In genomic region chr7:124765401-124766352, GRCh38 we compare ENCODE assay signal across 9 cellular contexts. TPM values are rescaled to one million over a fixed set of nuclear protein-coding genes. Genes with fewer than 3 reads are reported as not detected.
A peak's percentile ranks its signal among the peaks of the same experiment; 100 is the strongest.
DNase-seq lines count a peak whose midpoint lies in the region; ATAC-seq, FAIRE-seq and TF ChIP-seq lines count a peak whose summit lies in the region.
"Had no signal": no experiment of that assay in that cellular context is flagged by ENCODE, and none has a peak within 500 bp of the region (broad histone marks: within the 10 kb centered on the region; RNA-seq: fewer than 3 reads in every experiment).

Gene GPR37 (minus strand): TSS chr7:124765792. CDS start chr7:124764976, 816 bp downstream.

- FAIRE-seq in GM12892 (lab: Jason Lieb, UNC), result no peak
- FAIRE-seq: GM18507 had no signal

- H3K4me1 Mint-ChIP-seq in activated CD4-positive, alpha-beta memory T cell treated with anti-CD3 and anti-CD28 coated beads for 36 hours (ENCODE audit: low read depth), result peaks cover 14% of the 10 kb centered on the region

- TF ChIP-seq POLR2A in GM12892 (IDR thresholded peaks at IDR 0.05; ENCODE audit: low read depth, low read length), result no peak

- no peaks in the 10 kb centered on the region for H3K27me3 ChIP-seq in esophagus (ENCODE audit: control insufficient read depth in 1 of 2, insufficient read depth in 2 of 2, low read length in 2 of 2)

- no peak within 1 kb of the TSS for H3K27ac Mint-ChIP-seq in activated CD4-positive, alpha-beta memory T cell treated with anti-CD3 and anti-CD28 coated beads for 36 hours

- peaks cover 4 to 7% of the 10 kb centered on the region in 2 donors for H3K4me1 ChIP-seq in esophagus (ENCODE audit: control insufficient read depth in 2 of 2, insufficient read depth in 2 of 2, low read length in 1 of 2)

- H3K27me3 Mint-ChIP-seq in activated CD4-positive, alpha-beta memory T cell treated with anti-CD3 and anti-CD28 coated beads for 36 hours, result peaks cover 44% of the 10 kb centered on the region

- ATAC-seq in HG02840 (IDR thresholded peaks at IDR 0.05; ENCODE audit: low FRiP score, unreplicated experiment), result peak; percentile 60

- H3K4me3 Mint-ChIP-seq in activated CD4-positive, alpha-beta memory T cell treated with anti-CD3 and anti-CD28 coated beads for 36 hours, result peak within 1 kb of the TSS; percentile 65

- WGBS in esophagus, 2 donors, result 2% methylated on average over 60 to 81 of the region's 81 CpGs

- H3K36me3 ChIP-seq in esophagus (ENCODE audit: control insufficient read depth in 2 of 2, insufficient read depth in 2 of 2, low read length in 1 of 2), result no peaks in the 10 kb centered on the region

- H3K4me3 ChIP-seq in esophagus (ENCODE audit: low read depth in 1 of 2, low read length in 2 of 2), result peak within 1 kb of the TSS; percentile 61 to 67

- CTCF ChIA-PET in activated CD4-positive, alpha-beta memory T cell treated with anti-CD3 and anti-CD28 coated beads for 36 hours (lab: Charles Lee), result interaction anchor here (1.1 to 1.8 kb wide), 2 partner anchors 20 to 164 kb away, joined by 3 to 4 read pairs; partner anchors contain the start of gene POT1

- H3K36me3 Mint-ChIP-seq in activated CD4-positive, alpha-beta memory T cell treated with anti-CD3 and anti-CD28 coated beads for 36 hours, result no peaks in the 10 kb centered on the region

- H3K9me3 ChIP-seq in esophagus (ENCODE audit: control insufficient read depth in 2 of 2, insufficient read depth in 1 of 2, low read depth in 1 of 2, low read length in 1 of 2), result no peaks in the 10 kb centered on the region

- intact Hi-C loops in activated CD4-positive, alpha-beta memory T cell treated with anti-CD3 and anti-CD28 coated beads for 36 hours (cut with micrococcal nuclease), result no loop called here

- peak within 1 kb of the TSS; percentile 88 for H3K27ac ChIP-seq in 22Rv1
- peak within 1 kb of the TSS; percentile 63 to 79 for H3K27ac ChIP-seq in esophagus (ENCODE audit: low read depth in 2 of 2, low read length in 1 of 2)

- H3K9me3 Mint-ChIP-seq in activated CD4-positive, alpha-beta memory T cell treated with anti-CD3 and anti-CD28 coated beads for 36 hours, result no peaks in the 10 kb centered on the region

- DNase-seq in GM12892 (ENCODE audit: insufficient read length) (peak; percentile 41), NCI-H2029 treated with DMSO at 0.1 percent for 48 hours (lab: John Stamatoyannopoulos, UW) (peak; percentile 52), mucosa of gallbladder (ENCODE audit: low spot score) (peak; percentile 50), stromal cell of bone marrow (ENCODE audit: low read depth) (peak; percentile 25)
- DNase-seq in activated CD4-positive, alpha-beta memory T cell treated with anti-CD3 and anti-CD28 coated beads for 36 hours, result peak; percentile 64

- POLR2A ChIA-PET in activated CD4-positive, alpha-beta memory T cell treated with anti-CD3 and anti-CD28 coated beads for 36 hours (lab: Charles Lee), result no interaction called here

- peak; percentile 67 for TF ChIP-seq CTCF in 22Rv1 (IDR thresholded peaks at IDR 0.05)

RNA-seq across cellular contexts. Expression of gene GPR37, which starts in this region (rescaled TPM):
- not detected for polyA plus RNA-seq in GM12892 (2012; ENCODE audit: missing spikeins)
- total RNA-seq in activated CD4-positive, alpha-beta memory T cell treated with anti-CD3 and anti-CD28 coated beads for 36 hours, result under 1 TPM in 1 of 2 experiments, not detected in 1; 0.07 TPM
- polyA plus RNA-seq in esophagus, result 1 to 10 TPM in 1 of 2 donors, under 1 TPM in 1; 0.90 to 3.6 TPM
- 3.7 TPM for total RNA-seq in mucosa of gallbladder

Comparison
In these comparisons a context has a peak if more than half of its experiments do, and no peak if none do; other contexts are left out.
1. Peak in every context shown above with its lines: DNase-seq, ATAC-seq, H3K4me3 ChIP-seq and H3K27ac ChIP-seq.
2. Peak in DNase-seq in activated CD4-positive, alpha-beta memory T cell treated with anti-CD3 and anti-CD28 coated beads for 36 hours; RNA of the gene not detected or under 1 TPM.